ENCODE assay signal across 36 cellular contexts in genomic region chr5:136329791-136330190, GRCh38. TPM values are rescaled to one million over a fixed set of nuclear protein-coding genes. Genes with fewer than 3 reads are reported as not detected.
"Had no signal": no experiment of that assay in that cellular context is flagged by ENCODE, and none has a peak within 500 bp of the region (broad histone marks: within the 10 kb centered on the region; RNA-seq: fewer than 3 reads in every experiment).

No MANE protein-coding gene starts in this region.

- H3K9me3 ChIP-seq: adrenal gland, ascending aorta, body of pancreas, breast epithelium had no signal

- H3K4me1 ChIP-seq: adrenal gland, ascending aorta, body of pancreas, breast epithelium had no signal

- DNase-seq: activated effector memory CD4-positive, alpha-beta T cell treated with anti-CD3 and anti-CD28 coated beads, Interleukin-2, amount 50 U/mL, for 16 hours; activated effector memory CD4-positive, alpha-beta T cell treated with Interleukin-2 at 50 U/mL for 16 hours; activated gamma-delta T cell; activated gamma-delta T cell treated with Interleukin-2 at 50 U/mL for 16 hours; activated naive CD4-positive, alpha-beta T cell; activated naive CD4-positive, alpha-beta T cell treated with anti-CD3 and anti-CD28 coated beads for 36 hours; activated naive CD4-positive, alpha-beta T cell treated with anti-CD3 and anti-CD28 coated beads, Interleukin-2, amount 10 ng/mL, durations not matched to agents 7 days and 5 days; activated naive CD4-positive, alpha-beta T cell treated with anti-CD3 and anti-CD28 coated beads, Interleukin-2, amount 50 U/mL, for 16 hours; activated naive CD4-positive, alpha-beta T cell treated with Interleukin-2 at 50 U/mL for 16 hours; activated naive CD8-positive, alpha-beta T cell treated with anti-CD3 and anti-CD28 coated beads for 36 hours; activated naive CD8-positive, alpha-beta T cell treated with anti-CD3 and anti-CD28 coated beads, Interleukin-2, amount 10 ng/mL, durations not matched to agents 7 days and 5 days; activated naive CD8-positive, alpha-beta T cell treated with anti-CD3 and anti-CD28 coated beads, Interleukin-2, amount 50 U/mL, for 24 hours; activated T-cell treated with anti-CD3 and anti-CD28 coated beads, Interleukin-2, amount 50 U/mL, for 4 hours; activated T-cell treated with anti-CD3 and anti-CD28 coated beads, Interleukin-2, amount 50 U/mL, for 48 hours; activated T-cell treated with anti-CD3 and anti-CD28 coated beads, Interleukin-2, amount 50 U/mL, for 72 hours; adrenal gland; amniotic stem cell; amygdala; anterior cingulate cortex; aorta; body of pancreas; brain microvascular endothelial cell; caudate nucleus; central memory CD4-positive, alpha-beta T cell; cerebellar nuclear complex had no signal

- H3K27ac ChIP-seq: adrenal gland, ascending aorta, body of pancreas, brain microvascular endothelial cell, breast epithelium, cardiac muscle cell had no signal

- H3K4me3 ChIP-seq: adrenal gland, ascending aorta, body of pancreas, breast epithelium, cardiac muscle cell had no signal

- H3K27me3 ChIP-seq: adrenal gland, ascending aorta, body of pancreas, brain microvascular endothelial cell had no signal

- H3K36me3 ChIP-seq: adrenal gland, ascending aorta, brain microvascular endothelial cell, breast epithelium, cardiac muscle cell had no signal

RNA-seq across cellular contexts. Expression of gene TRPC7, which starts 35.6 kb away (rescaled TPM):
- total RNA-seq: activated naive CD4-positive, alpha-beta T cell treated with anti-CD3 and anti-CD28 coated beads for 36 hours; activated naive CD4-positive, alpha-beta T cell treated with anti-CD3 and anti-CD28 coated beads, Interleukin-2, amount 50 U/mL, for 72 hours; activated naive CD8-positive, alpha-beta T cell treated with anti-CD3 and anti-CD28 coated beads for 36 hours; activated naive CD8-positive, alpha-beta T cell treated with anti-CD3 and anti-CD28 coated beads, Interleukin-2, amount 10 ng/mL, durations not matched to agents 7 days and 5 days; activated T-cell treated with anti-CD3 and anti-CD28 coated beads, Interleukin-2, amount 50 U/mL, for 4 hours; activated T-cell treated with anti-CD3 and anti-CD28 coated beads, Interleukin-2, amount 50 U/mL, for 72 hours; activated T-helper 1 cell treated with anti-CD3 and anti-CD28 coated beads, Interleukin-12 subunit alpha, Interleukin-12 subunit beta, Interleukin-2, Interleukin-4 antibody, amounts not matched to agents 30 ng/mL and 10 ng/mL and 1 ng/mL, durations not matched to agents 14 hours and 24 hours and 36 hours; activated T-helper 17 cell treated with anti-CD3 and anti-CD28 coated beads, Interleukin-2, amount 50 U/mL, for 72 hours; activated T-helper 2 cell treated with anti-CD3 and anti-CD28 coated beads, Interferon-gamma antibody, Interleukin-2, Interleukin-4, amounts not matched to agents 10 μg/mL and 5 μg/mL and 100 μg/mL, durations not matched to agents 14 hours and 24 hours and 36 hours; aorta; ascending aorta; astrocyte; body of pancreas; breast epithelium; bronchial epithelial cell; cardiac muscle cell; cardiac septum; chondrocyte had no signal
